8 cellular contexts compared by ENCODE assay signal in the genomic region with DNA sequence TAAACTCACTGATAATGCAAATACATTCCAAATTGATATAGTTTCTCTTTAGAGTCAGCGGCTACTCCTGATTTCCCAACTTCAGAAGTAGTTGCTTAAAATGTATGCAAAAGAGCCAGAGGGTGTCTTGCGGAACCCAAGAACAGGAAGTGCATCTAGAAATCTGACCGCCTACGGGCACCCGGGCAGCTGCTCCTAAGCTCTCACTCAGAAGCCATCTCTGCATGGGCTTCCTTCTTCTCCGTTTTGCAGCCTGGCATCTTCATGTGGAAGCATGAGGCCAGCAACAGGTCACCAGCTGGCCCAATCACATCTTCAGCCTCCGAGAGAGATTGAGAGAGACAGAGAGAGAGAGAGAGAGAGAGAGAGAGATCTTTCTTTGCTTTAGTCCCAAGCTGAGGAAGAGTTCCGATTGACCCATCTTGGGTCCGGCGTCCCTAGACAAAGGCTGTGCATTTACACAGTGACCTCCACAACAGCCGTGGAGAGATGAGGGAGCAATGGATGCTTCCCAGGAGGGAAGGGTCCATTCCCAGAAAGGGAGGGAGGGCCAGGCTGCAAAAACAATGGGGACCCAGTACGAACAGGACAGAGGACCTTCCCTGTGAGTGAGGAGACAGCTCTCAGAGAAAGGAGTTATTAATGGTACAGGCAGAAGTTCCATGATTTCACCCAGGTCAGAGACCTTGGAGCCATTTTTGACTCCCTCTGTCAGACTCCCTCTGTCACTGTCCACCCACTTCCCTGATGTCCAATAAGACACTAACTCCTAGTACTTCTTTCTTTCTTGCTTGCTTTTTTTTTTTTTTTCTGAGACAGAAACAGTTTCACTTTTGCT. TPM values are rescaled to one million over a fixed set of nuclear protein-coding genes. Genes with fewer than 3 reads are reported as not detected.
DNase-seq lines count a peak whose midpoint lies in the region; ATAC-seq and TF ChIP-seq lines count a peak whose summit lies in the region.

No MANE protein-coding gene starts in this region.

- peak; percentile 61 for ATAC-seq in Right ventricle myocardium inferior
- peak; percentile 94 for ATAC-seq in HG02973 (IDR thresholded peaks at IDR 0.05; ENCODE audit: unreplicated experiment)

- DNase-seq in Right ventricle myocardium inferior (ENCODE audit: missing footprints): peak; percentile 81
- DNase-seq in right atrium auricular region (ENCODE audit: low spot score): no peak
- peak; percentile 99 for DNase-seq in SIG-M5 treated with dmso at 0.1 percent for 504 hours (lab: John Stamatoyannopoulos, UW; ENCODE audit: unreplicated experiment)
- DNase-seq in left ventricle myocardium inferior: peak; percentile 31
- no peak for DNase-seq in NCI-H446 (lab: John Stamatoyannopoulos, UW)
- no peak for DNase-seq in ovary
- no peak for DNase-seq in HUDEP-2 (lab: John Stamatoyannopoulos, UW; ENCODE audit: unreplicated experiment in 76 of 76)

- H3K36me3 ChIP-seq in right atrium auricular region (no peaks in the 10 kb centered on the region), left ventricle myocardium inferior (no peaks in the 10 kb centered on the region), ovary (no peaks in the 10 kb centered on the region)

- intact Hi-C loops in Right ventricle myocardium inferior (cut with DNase I) (no loop called here), left ventricle myocardium inferior (cut with micrococcal nuclease) (no loop called here), ovary (cut with DNase I) (no loop called here)

- TF ChIP-seq POLR2A in ovary (IDR thresholded peaks at IDR 0.05): no peak

- H3K27ac ChIP-seq in right atrium auricular region (no peak overlapping the region), left ventricle myocardium inferior (replicated peaks) (peak overlapping the region; percentile 47), ovary (no peak overlapping the region)

- TF ChIP-seq CTCF in right atrium auricular region (IDR thresholded peaks at IDR 0.05) (no peak), left ventricle myocardium inferior (IDR thresholded peaks at IDR 0.05; ENCODE audit: borderline replicate concordance) (no peak), ovary (IDR thresholded peaks at IDR 0.05) (no peak)

- WGBS in ovary, 3 donors: 79 to 81% (median 79%) methylated on average over 12 of the region's 12 CpGs

- H3K27me3 ChIP-seq in right atrium auricular region (no peaks in the 10 kb centered on the region), left ventricle myocardium inferior (ENCODE audit: low read depth) (no peaks in the 10 kb centered on the region), ovary (no peaks in the 10 kb centered on the region)

- no peaks in the 10 kb centered on the region for H3K9me3 ChIP-seq in right atrium auricular region
- no peaks in the 10 kb centered on the region for H3K9me3 ChIP-seq in left ventricle myocardium inferior (replicated peaks)
- H3K9me3 ChIP-seq in ovary: no peaks in the 10 kb centered on the region

- no peak for TF ChIP-seq EP300 in ovary (IDR thresholded peaks at IDR 0.05)

- peaks cover 0 to 14% of the 10 kb centered on the region in 2 donors for H3K4me1 ChIP-seq in right atrium auricular region
- H3K4me1 ChIP-seq in left ventricle myocardium inferior: peaks cover 12% of the 10 kb centered on the region
- peaks cover 5% of the 10 kb centered on the region for H3K4me1 ChIP-seq in ovary (ENCODE audit: insufficient read depth)

- H3K4me3 ChIP-seq in right atrium auricular region (no peak overlapping the region), left ventricle myocardium inferior (peak overlapping the region; percentile 29), ovary (no peak overlapping the region)

RNA-seq across cellular contexts. Expression of gene SLC30A1, which starts 28.2 kb away (rescaled TPM):
- total RNA-seq in Right ventricle myocardium inferior (11.5 TPM), right atrium auricular region (10 to 100 TPM; 10.5 to 13.1 TPM), left ventricle myocardium inferior (11.5 TPM), ovary (10 to 100 TPM; 11.9 to 23.4 (median 18.9) TPM)
- polyA plus RNA-seq in ovary: 10 to 100 TPM in 1 of 2 donors, 1 to 10 TPM in 1; 7.4 to 21.1 TPM

Comparison
In these comparisons a context has a peak if more than half of its experiments do, and no peak if none do; other contexts are left out.
1. DNase-seq: peak in Right ventricle myocardium inferior (single experiment), SIG-M5 treated with dmso at 0.1 percent for 504 hours (single experiment) and left ventricle myocardium inferior (single experiment); none in right atrium auricular region (single experiment), NCI-H446 (0 of 2), ovary (0 of 5) and HUDEP-2 (0 of 76).